Comparison of ENCODE assay signal across 9 cellular contexts in genomic region chr6:159819932-159820640, GRCh38. TPM values are rescaled to one million over a fixed set of nuclear protein-coding genes. Genes with fewer than 3 reads are reported as not detected.
DNase-seq lines count a peak whose midpoint lies in the region; ATAC-seq and TF ChIP-seq lines count a peak whose summit lies in the region.
"Had no signal": no experiment of that assay in that cellular context is flagged by ENCODE, and none has a peak within 500 bp of the region (broad histone marks: within the 10 kb centered on the region; RNA-seq: fewer than 3 reads in every experiment).

No MANE protein-coding gene starts in this region.

- no peaks in the 10 kb centered on the region for H3K4me1 ChIP-seq in psoas muscle

- ATAC-seq in HG03354 (IDR thresholded peaks at IDR 0.05; ENCODE audit: poor library complexity, severe bottlenecking, unreplicated experiment) (peak; percentile 65), naive B cell (ENCODE audit: low read depth in 2 of 2) (peak; percentile 50 to 73), psoas muscle (no peak)

- H3K27me3 Mint-ChIP-seq in naive B cell: peaks cover 8 to 14% (median 9%) of the 10 kb centered on the region in 3 donors

- peaks cover 0 to 18% of the 10 kb centered on the region in 2 donors for H3K36me3 ChIP-seq in psoas muscle (ENCODE audit: insufficient read depth in 1 of 2, low read depth in 1 of 2)
- H3K36me3 ChIP-seq: thoracic aorta had no signal

- peak overlapping the region; percentile 75 to 94 (median 87) for H3K4me3 Mint-ChIP-seq in naive B cell

- H3K4me1 Mint-ChIP-seq in naive B cell: peaks cover 17 to 27% (median 21%) of the 10 kb centered on the region in 3 donors

- no peak overlapping the region for H3K4me3 ChIP-seq in coronary artery
- H3K4me3 ChIP-seq in psoas muscle: no peak overlapping the region
- H3K4me3 ChIP-seq: thoracic aorta had no signal

- DNase-seq in DMS53 treated with DMSO at 0.1 percent for 48 hours (lab: John Stamatoyannopoulos, UW; ENCODE audit: unreplicated experiment): peak; percentile 58
- peak; percentile 20 for DNase-seq in activated CD4-positive, alpha-beta T cell treated with anti-CD3 and anti-CD28 coated beads, Interleukin-2, amount 50 U/mL, for 1 hour
- peak; percentile 19 for DNase-seq in naive B cell
- DNase-seq in HuH-7.5 (ENCODE audit: low spot score): no peak
- DNase-seq in EL: no peak
- no peak for DNase-seq in coronary artery (ENCODE audit: low spot score)
- no peak for DNase-seq in psoas muscle

- intact Hi-C loops in psoas muscle (cut with DNase I): no loop called here

- WGBS in psoas muscle, 3 donors: 53 to 63% (median 60%) methylated on average over 28 of the region's 28 CpGs

- H3K27me3 ChIP-seq in psoas muscle (ENCODE audit: insufficient read depth in 3 of 3, low read length in 2 of 3): no peaks in the 10 kb centered on the region

- peaks cover 6 to 9% of the 10 kb centered on the region in 2 donors for H3K36me3 Mint-ChIP-seq in naive B cell

- H3K27ac Mint-ChIP-seq in naive B cell: peak overlapping the region in 3 of 6 donors; percentile 9 to 83 (median 28)

- no peak for TF ChIP-seq CTCF in coronary artery (IDR thresholded peaks at IDR 0.05)
- TF ChIP-seq CTCF in psoas muscle (IDR thresholded peaks at IDR 0.05): no peak

- H3K27ac ChIP-seq in coronary artery (no peak overlapping the region), psoas muscle (no peak overlapping the region)
- H3K27ac ChIP-seq: thoracic aorta had no signal

- H3K9me3 Mint-ChIP-seq in naive B cell: peaks cover 0 to 3% (median 0%) of the 10 kb centered on the region in 7 donors

- H3K9me3 ChIP-seq in psoas muscle: no peaks in the 10 kb centered on the region
- H3K9me3 ChIP-seq: thoracic aorta had no signal

RNA-seq across cellular contexts. Expression of gene PNLDC1, which starts 20.0 kb away (rescaled TPM):
- polyA plus RNA-seq in naive B cell (ENCODE audit: low read depth in 6 of 6) (not detected), psoas muscle (under 1 TPM; 0.09 to 0.25 (median 0.13) TPM)
- under 1 TPM in 2 of 4 donors, not detected in 2; 0.17 to 0.49 TPM for total RNA-seq in psoas muscle

RNA-seq across cellular contexts. Expression of gene MRPL18, which starts 29.8 kb away (rescaled TPM):
- polyA plus RNA-seq in naive B cell (ENCODE audit: low read depth in 6 of 6) (100 to 1,000 TPM in 2 of 6 donors, 10 to 100 TPM in 4; 51.6 to 124 (median 86.4) TPM), psoas muscle (100 to 1,000 TPM in 2 of 3 donors, 10 to 100 TPM in 1; 98.7 to 149 (median 145) TPM)
- 10 to 100 TPM; 45.0 to 71.9 (median 60.1) TPM for total RNA-seq in psoas muscle

RNA-seq across cellular contexts. Expression of gene TCP1, which starts 30.7 kb away (rescaled TPM):
- polyA plus RNA-seq in naive B cell (ENCODE audit: low read depth in 6 of 6) (10 to 100 TPM; 69.6 to 86.2 (median 73.3) TPM), psoas muscle (100 to 1,000 TPM; 153 to 307 (median 277) TPM)
- total RNA-seq in psoas muscle: 100 to 1,000 TPM; 156 to 228 (median 193) TPM

RNA-seq across cellular contexts. Expression of gene ACAT2, which starts 58.2 kb away (rescaled TPM):
- polyA plus RNA-seq in naive B cell (ENCODE audit: low read depth in 6 of 6) (10 to 100 TPM; 20.8 to 39.8 (median 27.8) TPM), psoas muscle (1 to 10 TPM; 1.8 to 3.0 (median 2.3) TPM)
- total RNA-seq in psoas muscle: 1 to 10 TPM; 2.1 to 3.0 (median 2.6) TPM

Comparison
In these comparisons a context has a peak if more than half of its experiments do, and no peak if none do; other contexts are left out.
1. DNase-seq: peak in DMS53 treated with DMSO at 0.1 percent for 48 hours (single experiment), activated CD4-positive, alpha-beta T cell treated with anti-CD3 and anti-CD28 coated beads, Interleukin-2, amount 50 U/mL, for 1 hour (single experiment) and naive B cell (single experiment); none in HuH-7.5 (single experiment), EL (single experiment), coronary artery (single experiment) and psoas muscle (0 of 2).
2. ATAC-seq: peak in HG03354 (single experiment) and naive B cell (2 of 2); none in psoas muscle (0 of 4).